In the genomic region with DNA sequence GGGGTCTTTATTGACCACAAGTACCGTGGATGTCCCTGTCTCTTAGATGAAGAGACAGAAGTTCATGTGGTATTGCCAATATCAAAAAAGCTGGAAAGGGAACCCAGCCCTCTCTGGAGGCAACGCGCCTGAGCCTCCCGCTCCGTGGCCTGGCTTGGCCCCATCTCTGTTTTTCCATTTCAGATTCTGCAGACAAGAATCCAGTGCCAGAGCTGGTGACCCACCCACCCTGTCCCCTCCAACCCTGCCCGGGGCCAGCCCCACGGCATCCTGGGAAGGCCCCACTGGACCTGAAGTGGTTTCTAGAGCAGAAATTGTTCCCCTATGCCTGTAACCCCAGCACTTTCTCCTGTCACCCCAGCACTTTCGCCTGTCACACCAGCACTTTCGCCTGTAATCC, we compare ENCODE assay signal across 24 cellular contexts. TPM values are rescaled to one million over a fixed set of nuclear protein-coding genes. Genes with fewer than 3 reads are reported as not detected.
DNase-seq lines count a peak whose midpoint lies in the region; ATAC-seq and TF ChIP-seq lines count a peak whose summit lies in the region.
"Had no signal": no experiment of that assay in that cellular context is flagged by ENCODE, and none has a peak within 500 bp of the region (broad histone marks: within the 10 kb centered on the region; RNA-seq: fewer than 3 reads in every experiment).

No MANE protein-coding gene starts in this region.

- ATAC-seq in gastrocnemius medialis (peak; percentile 12 to 43), GM19324 (IDR thresholded peaks at IDR 0.05; ENCODE audit: low FRiP score, unreplicated experiment) (no peak)
- ATAC-seq: esophagus mucosa, WTC11 had no signal

- in situ Hi-C loops in gastrocnemius medialis (cut with MboI; ENCODE audit: low sequenced_read_pairs in 4 of 4) = no loop called here

- DNase-seq in ecto neural progenitor cell (ENCODE audit: low spot score) (peak; percentile 35), left ventricle myocardium inferior (peak; percentile 73), gastrocnemius medialis (peak; percentile 47 to 72), ureter (ENCODE audit: low spot score) (peak; percentile 55), NCI-H82 (lab: John Stamatoyannopoulos, UW) (no peak), NCI-H2171 (lab: John Stamatoyannopoulos, UW) (no peak)
- DNase-seq: activated CD4-positive, alpha-beta T cell treated with anti-CD3 and anti-CD28 coated beads, Interleukin-2, amount 10 ng/mL, durations not matched to agents 7 days and 5 days; activated effector memory CD4-positive, alpha-beta T cell treated with Interleukin-2 at 50 U/mL for 16 hours; activated naive CD8-positive, alpha-beta T cell treated with anti-CD3 and anti-CD28 coated beads for 36 hours; CD8-positive, alpha-beta memory T cell; dermis blood vessel endothelial cell; DMS 273 treated with DMSO at 0.1 percent for 48 hours; EL; foreskin melanocyte; immature natural killer cell; NCI-H1048; NCI-H1694; NCI-H510A; stimulated activated CD4-positive, alpha-beta T cell treated with anti-CD3 and anti-CD28 coated beads, Interleukin-4, amount 100 ng/mL, for 24 hours; T-helper 1 cell had no signal

- no peaks in the 10 kb centered on the region for H3K9me3 ChIP-seq in left ventricle myocardium inferior (replicated peaks)
- H3K9me3 ChIP-seq in gastrocnemius medialis = no peaks in the 10 kb centered on the region
- H3K9me3 ChIP-seq: SJSA1 had no signal

- H3K36me3 ChIP-seq in left ventricle myocardium inferior = peaks cover 17% of the 10 kb centered on the region
- peaks cover 0 to 12% of the 10 kb centered on the region in 2 donors for H3K36me3 ChIP-seq in gastrocnemius medialis

- H3K27ac ChIP-seq in left ventricle myocardium inferior (replicated peaks) = peak overlapping the region; percentile 78
- peak overlapping the region in 3 of 4 donors; percentile 1 to 65 (median 58) for H3K27ac ChIP-seq in gastrocnemius medialis
- H3K27ac ChIP-seq: SJSA1 had no signal

- intact Hi-C loops in left ventricle myocardium inferior (cut with micrococcal nuclease) (no loop called here), gastrocnemius medialis (cut with DNase I; ENCODE audit: low total_unique reads) (no loop called here)

- TF ChIP-seq POLR2A in gastrocnemius medialis (IDR thresholded peaks at IDR 0.05) = no peak

- H3K4me3 ChIP-seq in left ventricle myocardium inferior (no peak overlapping the region), gastrocnemius medialis (no peak overlapping the region)
- H3K4me3 ChIP-seq: SJSA1 had no signal

- H3K4me1 ChIP-seq in left ventricle myocardium inferior (peaks cover 36% of the 10 kb centered on the region), gastrocnemius medialis (peaks cover 4 to 9% of the 10 kb centered on the region in 2 donors)
- H3K4me1 ChIP-seq: SJSA1 had no signal

- no peaks in the 10 kb centered on the region for H3K27me3 ChIP-seq in left ventricle myocardium inferior (ENCODE audit: low read depth)
- H3K27me3 ChIP-seq in gastrocnemius medialis = no peaks in the 10 kb centered on the region
- H3K27me3 ChIP-seq: SJSA1 had no signal

- TF ChIP-seq CTCF in left ventricle myocardium inferior (IDR thresholded peaks at IDR 0.05; ENCODE audit: borderline replicate concordance) (no peak), gastrocnemius medialis (IDR thresholded peaks at IDR 0.05 in 4 of 5, conservative IDR thresholded peaks at IDR 0.05 in 1 of 5) (no peak)

RNA-seq across cellular contexts. Expression of gene PTPRS, which starts 57.7 kb away (rescaled TPM):
- 40.0 TPM for total RNA-seq in left ventricle myocardium inferior
- 10 to 100 TPM; 21.1 to 68.5 (median 42.3) TPM for total RNA-seq in gastrocnemius medialis
- total RNA-seq in ureter = 163 TPM

Comparison
In these comparisons a context has a peak if more than half of its experiments do, and no peak if none do; other contexts are left out.
1. DNase-seq: peak in ecto neural progenitor cell (single experiment), left ventricle myocardium inferior (single experiment), gastrocnemius medialis (2 of 2) and ureter (single experiment); none in NCI-H82 (single experiment) and NCI-H2171 (single experiment).